27 cellular contexts compared by ENCODE assay signal in genomic region chr2:152759290-152760072, GRCh38.
"Had no signal": no experiment of that assay in that cellular context is flagged by ENCODE, and none has a peak within 500 bp of the region (broad histone marks: within the 10 kb centered on the region; RNA-seq: fewer than 3 reads in every experiment).

No MANE protein-coding gene starts in this region.

- H3K9ac ChIP-seq: SK-N-SH had no signal

- H3K9me3 ChIP-seq: Peyer's patch, SJSA1, SK-N-SH had no signal

- H3K4me1 Mint-ChIP-seq: activated naive CD4-positive, alpha-beta T cell treated with anti-CD3 and anti-CD28 coated beads, Interleukin-2, amount 10 ng/mL, durations not matched to agents 7 days and 5 days had no signal

- H3K27me3 ChIP-seq: Peyer's patch, SJSA1 had no signal

- H3K9me3 Mint-ChIP-seq: activated CD4-positive, alpha-beta T cell treated with anti-CD3 and anti-CD28 coated beads, Interleukin-2, amount 10 ng/mL, durations not matched to agents 24 days and 14 days; activated CD8-positive, alpha-beta T cell treated with anti-CD3 and anti-CD28 coated beads for 36 hours; activated naive CD4-positive, alpha-beta T cell treated with anti-CD3 and anti-CD28 coated beads, Interleukin-2, amount 10 ng/mL, durations not matched to agents 7 days and 5 days; activated naive CD8-positive, alpha-beta T cell treated with anti-CD3 and anti-CD28 coated beads, Interleukin-2, amount 50 U/mL, for 24 hours; activated T-helper 1 cell treated with anti-CD3 and anti-CD28 coated beads, Interleukin-12 subunit alpha, Interleukin-12 subunit beta, Interleukin-2, Interleukin-4 antibody, amounts not matched to agents 30 ng/mL and 10 ng/mL and 1 ng/mL, durations not matched to agents 14 hours and 24 hours and 36 hours; brain; T-helper 1 cell treated with Interleukin-12 subunit alpha and Interleukin-12 subunit beta and Interleukin-4 antibody, amounts not matched to agents 30 μg/mL and 1 μg/mL, for 36 hours; T-helper 2 cell treated with Interferon-gamma antibody and Interleukin-4, amounts not matched to agents 5 μg/mL and 100 μg/mL, for 36 hours had no signal

- DNase-seq: activated CD4-positive, alpha-beta T cell treated with anti-CD3 and anti-CD28 coated beads, Interleukin-2, amount 10 ng/mL, durations not matched to agents 24 days and 14 days; activated CD4-positive, alpha-beta T cell treated with anti-CD3 and anti-CD28 coated beads, Interleukin-2, amount 50 U/mL, for 4 hours; activated CD8-positive, alpha-beta T cell treated with anti-CD3 and anti-CD28 coated beads for 36 hours; activated effector memory CD4-positive, alpha-beta T cell treated with Interleukin-2 at 50 U/mL for 16 hours; activated naive CD4-positive, alpha-beta T cell treated with anti-CD3 and anti-CD28 coated beads, Interleukin-2, amount 10 ng/mL, durations not matched to agents 7 days and 5 days; activated naive CD8-positive, alpha-beta T cell treated with anti-CD3 and anti-CD28 coated beads, Interleukin-2, amount 50 U/mL, for 24 hours; activated T-cell treated with anti-CD3 and anti-CD28 coated beads, Interleukin-2, amount 50 U/mL, for 1 hour; anterior cingulate cortex; caudate nucleus; NCI-H1048; NCI-H1105 treated with DMSO at 0.1 percent for 48 hours; NCI-H1436; NCI-H1694; NCI-H1930; NCI-H345; NCI-H524 treated with DMSO at 0.1 percent for 48 hours; Peyer's patch; RPMI8226; SHP77 treated with DMSO at 0.1 percent for 48 hours; SK-N-SH had no signal

- H3K4me3 Mint-ChIP-seq: activated CD4-positive, alpha-beta T cell treated with anti-CD3 and anti-CD28 coated beads, Interleukin-2, amount 10 ng/mL, durations not matched to agents 24 days and 14 days; activated CD8-positive, alpha-beta T cell treated with anti-CD3 and anti-CD28 coated beads for 36 hours; activated naive CD4-positive, alpha-beta T cell treated with anti-CD3 and anti-CD28 coated beads, Interleukin-2, amount 10 ng/mL, durations not matched to agents 7 days and 5 days; activated naive CD8-positive, alpha-beta T cell; activated naive CD8-positive, alpha-beta T cell treated with anti-CD3 and anti-CD28 coated beads, Interleukin-2, amount 50 U/mL, for 24 hours; activated T-helper 1 cell treated with anti-CD3 and anti-CD28 coated beads, Interleukin-12 subunit alpha, Interleukin-12 subunit beta, Interleukin-2, Interleukin-4 antibody, amounts not matched to agents 30 ng/mL and 10 ng/mL and 1 ng/mL, durations not matched to agents 14 hours and 24 hours and 36 hours; brain; T-helper 1 cell treated with Interleukin-12 subunit alpha and Interleukin-12 subunit beta and Interleukin-4 antibody, amounts not matched to agents 30 μg/mL and 1 μg/mL, for 36 hours; T-helper 2 cell treated with Interferon-gamma antibody and Interleukin-4, amounts not matched to agents 5 μg/mL and 100 μg/mL, for 36 hours had no signal

- H3K4me1 ChIP-seq: Peyer's patch had no signal

- H3K4me2 ChIP-seq: SK-N-SH had no signal

- H3K27ac Mint-ChIP-seq: activated CD4-positive, alpha-beta T cell treated with anti-CD3 and anti-CD28 coated beads, Interleukin-2, amount 10 ng/mL, durations not matched to agents 24 days and 14 days; activated CD8-positive, alpha-beta T cell treated with anti-CD3 and anti-CD28 coated beads for 36 hours; activated naive CD4-positive, alpha-beta T cell treated with anti-CD3 and anti-CD28 coated beads, Interleukin-2, amount 10 ng/mL, durations not matched to agents 7 days and 5 days; activated naive CD8-positive, alpha-beta T cell; activated naive CD8-positive, alpha-beta T cell treated with anti-CD3 and anti-CD28 coated beads, Interleukin-2, amount 50 U/mL, for 24 hours; activated T-helper 1 cell treated with anti-CD3 and anti-CD28 coated beads, Interleukin-12 subunit alpha, Interleukin-12 subunit beta, Interleukin-2, Interleukin-4 antibody, amounts not matched to agents 30 ng/mL and 10 ng/mL and 1 ng/mL, durations not matched to agents 14 hours and 24 hours and 36 hours; brain; T-helper 1 cell treated with Interleukin-12 subunit alpha and Interleukin-12 subunit beta and Interleukin-4 antibody, amounts not matched to agents 30 μg/mL and 1 μg/mL, for 36 hours; T-helper 2 cell treated with Interferon-gamma antibody and Interleukin-4, amounts not matched to agents 5 μg/mL and 100 μg/mL, for 36 hours had no signal

- FAIRE-seq: bronchial epithelial cell had no signal

- ATAC-seq: activated CD8-positive, alpha-beta T cell treated with anti-CD3 and anti-CD28 coated beads for 36 hours; activated naive CD8-positive, alpha-beta T cell treated with anti-CD3 and anti-CD28 coated beads, Interleukin-2, amount 50 U/mL, for 24 hours had no signal

- H3K27me3 Mint-ChIP-seq: activated CD4-positive, alpha-beta T cell treated with anti-CD3 and anti-CD28 coated beads, Interleukin-2, amount 10 ng/mL, durations not matched to agents 24 days and 14 days; activated CD8-positive, alpha-beta T cell treated with anti-CD3 and anti-CD28 coated beads for 36 hours; activated naive CD4-positive, alpha-beta T cell treated with anti-CD3 and anti-CD28 coated beads, Interleukin-2, amount 10 ng/mL, durations not matched to agents 7 days and 5 days; activated naive CD8-positive, alpha-beta T cell; activated naive CD8-positive, alpha-beta T cell treated with anti-CD3 and anti-CD28 coated beads, Interleukin-2, amount 50 U/mL, for 24 hours; brain had no signal

- H3K4me3 ChIP-seq: Peyer's patch, SJSA1 had no signal

- H3K27ac ChIP-seq: Peyer's patch, SJSA1 had no signal
